In genomic region chrX:130516123-130516522, GRCh38 we compare ENCODE assay signal across 1 cellular context.
TF ChIP-seq lines count a peak whose summit lies in the region.

No MANE protein-coding gene starts in this region.

TF ChIP-seq in HEK293, 187 proteins besides CTCF, POLR2A, EP300 and RAD21 (continued from another document and continues in another):
- TF ChIP-seq ZNF398 (tag by site-specific recombination; IDR thresholded peaks at IDR 0.05): no peak
- TF ChIP-seq TCF7L2 (IDR thresholded peaks at IDR 0.05; ENCODE audit: borderline replicate concordance, low read depth, low read length): no peak
- TF ChIP-seq ZNF585B (tag by site-specific recombination; IDR thresholded peaks at IDR 0.05): no peak
- peak; percentile 70 for TF ChIP-seq ZNF623 (tag by site-specific recombination; IDR thresholded peaks at IDR 0.05)
- TF ChIP-seq ZNF701 (tag by site-specific recombination; IDR thresholded peaks at IDR 0.05): no peak
- TF ChIP-seq ZNF513 (tag by site-specific recombination; IDR thresholded peaks at IDR 0.05): no peak
- no peak for TF ChIP-seq ZNF626 (tag by site-specific recombination; IDR thresholded peaks at IDR 0.05)
- TF ChIP-seq ZNF501 (tag by site-specific recombination; IDR thresholded peaks at IDR 0.05): no peak
- TF ChIP-seq RBAK (tag by site-specific recombination; IDR thresholded peaks at IDR 0.05): 0 out of 2 replicates have a peak, but pooled peaks have one; percentile 62
- peak; percentile 78 for TF ChIP-seq ZNF510 (tag by site-specific recombination; IDR thresholded peaks at IDR 0.05; ENCODE audit: insufficient replicate concordance)
- TF ChIP-seq ZNF660 (tag by site-specific recombination; IDR thresholded peaks at IDR 0.05): no peak
- peak; percentile 88 for TF ChIP-seq ZNF394 (tag by site-specific recombination; IDR thresholded peaks at IDR 0.05; ENCODE audit: borderline replicate concordance)
- TF ChIP-seq ZFP37 (tag by site-specific recombination; IDR thresholded peaks at IDR 0.05): no peak
- TF ChIP-seq ZNF121 (tag by site-specific recombination; IDR thresholded peaks at IDR 0.05): 0 out of 2 replicates have a peak, but pooled peaks have one; percentile 28
- no peak for TF ChIP-seq ATF2 (tag by site-specific recombination; IDR thresholded peaks at IDR 0.05; ENCODE audit: low read depth)
- peak; percentile 68 for TF ChIP-seq ZNF529 (tag by site-specific recombination; IDR thresholded peaks at IDR 0.05; ENCODE audit: insufficient replicate concordance)
- TF ChIP-seq ZNF518A (tag by site-specific recombination; conservative IDR thresholded peaks at IDR 0.05; ENCODE audit: low read depth): peak; percentile 90
- peak; percentile 86; the same call in 1 of the 2 replicates for TF ChIP-seq ZNF514 (tag by site-specific recombination; IDR thresholded peaks at IDR 0.05)
- no peak for TF ChIP-seq MZF1 (tag by site-specific recombination; IDR thresholded peaks at IDR 0.05; ENCODE audit: borderline replicate concordance)
- peak; percentile 89; the same call in 1 of the 2 replicates for TF ChIP-seq AEBP2 (tag by site-specific recombination; IDR thresholded peaks at IDR 0.05; ENCODE audit: borderline replicate concordance)
- TF ChIP-seq ZNF280D (tag by site-specific recombination; IDR thresholded peaks at IDR 0.05): no peak
- no peak for TF ChIP-seq ZNF707 (tag by site-specific recombination; IDR thresholded peaks at IDR 0.05)
- TF ChIP-seq HOXC10 (CRISPR knock-in tag; IDR thresholded peaks at IDR 0.05): no peak
- no peak for TF ChIP-seq ZNF280C (tag by site-specific recombination; IDR thresholded peaks at IDR 0.05)
- peak; percentile 62 for TF ChIP-seq ZNF580 (tag by site-specific recombination; IDR thresholded peaks at IDR 0.05)
- TF ChIP-seq ZNF549 (tag by site-specific recombination; IDR thresholded peaks at IDR 0.05): no peak
- TF ChIP-seq ZNF433 (tag by site-specific recombination; IDR thresholded peaks at IDR 0.05; ENCODE audit: low read depth): peak; percentile 91
- TF ChIP-seq ZNF292 (tag by site-specific recombination; IDR thresholded peaks at IDR 0.05; ENCODE audit: borderline replicate concordance, low read depth): peak; percentile 69; the same call in 1 of the 2 replicates
- TF ChIP-seq ZFHX2 (tag by site-specific recombination; conservative IDR thresholded peaks at IDR 0.05): no peak
- no peak for TF ChIP-seq ZBTB17 (tag by site-specific recombination; IDR thresholded peaks at IDR 0.05)
- no peak for TF ChIP-seq SCRT1 (tag by site-specific recombination; IDR thresholded peaks at IDR 0.05; ENCODE audit: borderline replicate concordance)
- TF ChIP-seq ZNF645 (tag by site-specific recombination; IDR thresholded peaks at IDR 0.05): no peak
- TF ChIP-seq ZNF777 (tag by site-specific recombination; IDR thresholded peaks at IDR 0.05; ENCODE audit: borderline replicate concordance): no peak
- TF ChIP-seq ZSCAN30 (tag by site-specific recombination; IDR thresholded peaks at IDR 0.05): no peak
- TF ChIP-seq ZNF157 (tag by site-specific recombination; IDR thresholded peaks at IDR 0.05): no peak
- peak; percentile 55 for TF ChIP-seq ZNF654 (tag by site-specific recombination; IDR thresholded peaks at IDR 0.05; ENCODE audit: low read depth)
- peak; percentile 32; the same call in 1 of the 2 replicates for TF ChIP-seq ZFP3 (tag by site-specific recombination; IDR thresholded peaks at IDR 0.05; ENCODE audit: low read depth)
- peak; percentile 84; the same call in 1 of the 2 replicates for TF ChIP-seq ZNF19 (tag by site-specific recombination; IDR thresholded peaks at IDR 0.05; ENCODE audit: low read depth)
- peak; percentile 54; the same call in 1 of the 2 replicates for TF ChIP-seq ZNF664 (tag by site-specific recombination; IDR thresholded peaks at IDR 0.05)
- no peak for TF ChIP-seq ZBTB44 (tag by site-specific recombination; IDR thresholded peaks at IDR 0.05)
- no peak for TF ChIP-seq SP7 (tag by site-specific recombination; IDR thresholded peaks at IDR 0.05)
